ENCODE assay signal across 23 cellular contexts in genomic region chrY:13127476-13127875, GRCh38.
DNase-seq lines count a peak whose midpoint lies in the region; ATAC-seq and TF ChIP-seq lines count a peak whose summit lies in the region.
"Had no signal": no experiment of that assay in that cellular context is flagged by ENCODE, and none has a peak within 500 bp of the region (broad histone marks: within the 10 kb centered on the region; RNA-seq: fewer than 3 reads in every experiment).

No MANE protein-coding gene starts in this region.

- no peak overlapping the region for H3K4me3 Mint-ChIP-seq in activated T-helper 17 cell treated with anti-CD3 and anti-CD28 coated beads, Interleukin-2, amount 50 U/mL, for 72 hours
- H3K4me3 Mint-ChIP-seq: B cell, IgD-negative memory B cell, nephron, T-helper 17 cell had no signal

- H3K27ac ChIP-seq in colonic mucosa (no peak overlapping the region), right lobe of liver (no peak overlapping the region)
- H3K27ac ChIP-seq: GM23248, HL-60, SJSA1, stomach, WERI-Rb-1 had no signal

- DNase-seq in colonic mucosa (no peak), right lobe of liver (no peak), NCI-H2029 treated with DMSO at 0.1 percent for 48 hours (lab: John Stamatoyannopoulos, UW) (no peak)
- DNase-seq: activated CD4-positive, alpha-beta T cell treated with anti-CD3 and anti-CD28 coated beads, Interleukin-2, amount 50 U/mL, for 48 hours; activated naive CD4-positive, alpha-beta T cell treated with anti-CD3 and anti-CD28 coated beads, Interleukin-2, amount 50 U/mL, for 16 hours; GM23248; MG63; NCI-H774; stimulated activated CD4-positive, alpha-beta T cell treated with anti-CD3 and anti-CD28 coated beads, Interleukin-1b, Interleukin-23, amount 100 ng/mL, for 48 hours; stomach; T-helper 17 cell; trophoblast cell; WERI-Rb-1 had no signal

- no peaks in the 10 kb centered on the region for H3K36me3 ChIP-seq in colonic mucosa
- no peaks in the 10 kb centered on the region for H3K36me3 ChIP-seq in right lobe of liver
- H3K36me3 ChIP-seq: MG63, SJSA1, stomach, WERI-Rb-1 had no signal

- no peaks in the 10 kb centered on the region for H3K9me3 Mint-ChIP-seq in activated T-helper 17 cell treated with anti-CD3 and anti-CD28 coated beads, Interleukin-2, amount 50 U/mL, for 72 hours
- H3K9me3 Mint-ChIP-seq: IgD-negative memory B cell, nephron had no signal

- no peaks in the 10 kb centered on the region for H3K27me3 Mint-ChIP-seq in activated T-helper 17 cell treated with anti-CD3 and anti-CD28 coated beads, Interleukin-2, amount 50 U/mL, for 72 hours
- H3K27me3 Mint-ChIP-seq: IgD-negative memory B cell, T-helper 17 cell had no signal

- no peak overlapping the region for H3K9ac ChIP-seq in colonic mucosa (ENCODE audit: low read depth in 2 of 2, low read length in 2 of 2)
- H3K9ac ChIP-seq: GM23248 had no signal

- no peak for TF ChIP-seq POLR2A in right lobe of liver (IDR thresholded peaks at IDR 0.05)

- H3K9me3 ChIP-seq in colonic mucosa (no peaks in the 10 kb centered on the region), right lobe of liver (no peaks in the 10 kb centered on the region)
- H3K9me3 ChIP-seq: MG63, SJSA1, stomach had no signal

- TF ChIP-seq CTCF in colonic mucosa (IDR thresholded peaks at IDR 0.05) (no peak), right lobe of liver (IDR thresholded peaks at IDR 0.05) (no peak)

- H3K36me3 Mint-ChIP-seq in activated T-helper 17 cell treated with anti-CD3 and anti-CD28 coated beads, Interleukin-2, amount 50 U/mL, for 72 hours (ENCODE audit: low read depth), result no peaks in the 10 kb centered on the region
- H3K36me3 Mint-ChIP-seq: IgD-negative memory B cell had no signal

- H3K4me1 ChIP-seq in colonic mucosa (no peaks in the 10 kb centered on the region), right lobe of liver (no peaks in the 10 kb centered on the region)
- H3K4me1 ChIP-seq: SJSA1, stomach had no signal

- H3K4me3 ChIP-seq in colonic mucosa, result no peak overlapping the region
- H3K4me3 ChIP-seq in right lobe of liver, result no peak overlapping the region
- H3K4me3 ChIP-seq: GM23248, MG63, SJSA1, stomach had no signal

- H3K27me3 ChIP-seq in colonic mucosa (no peaks in the 10 kb centered on the region), right lobe of liver (no peaks in the 10 kb centered on the region)
- H3K27me3 ChIP-seq: MG63, SJSA1, stomach had no signal

- H3K27ac Mint-ChIP-seq in activated T-helper 17 cell treated with anti-CD3 and anti-CD28 coated beads, Interleukin-2, amount 50 U/mL, for 72 hours, result no peak overlapping the region
- H3K27ac Mint-ChIP-seq: B cell, IgD-negative memory B cell, nephron, T-helper 17 cell had no signal

- ATAC-seq in GM19452 (IDR thresholded peaks at IDR 0.05; ENCODE audit: unreplicated experiment), result peak; percentile 75
- peak; percentile 85 for ATAC-seq in HG02588 (IDR thresholded peaks at IDR 0.05; ENCODE audit: unreplicated experiment)
- ATAC-seq in HG03139 (IDR thresholded peaks at IDR 0.05; ENCODE audit: unreplicated experiment), result peak; percentile 69
- peak; percentile 29 for ATAC-seq in activated T-helper 17 cell treated with anti-CD3 and anti-CD28 coated beads, Interleukin-2, amount 50 U/mL, for 72 hours (replicated peaks)
- no peak for ATAC-seq in right lobe of liver
- ATAC-seq: Panc1, T-helper 17 cell had no signal

- no peaks in the 10 kb centered on the region for H3K4me1 Mint-ChIP-seq in activated T-helper 17 cell treated with anti-CD3 and anti-CD28 coated beads, Interleukin-2, amount 50 U/mL, for 72 hours
- H3K4me1 Mint-ChIP-seq: IgD-negative memory B cell, nephron had no signal

- intact Hi-C loops in colonic mucosa (cut with DNase I), result no loop called here
- intact Hi-C loops in right lobe of liver (cut with DNase I), result no loop called here

Comparison
In these comparisons a context has a peak if more than half of its experiments do, and no peak if none do; other contexts are left out.
1. ATAC-seq: peak in GM19452 (single experiment), HG02588 (single experiment), HG03139 (single experiment) and activated T-helper 17 cell treated with anti-CD3 and anti-CD28 coated beads, Interleukin-2, amount 50 U/mL, for 72 hours (single experiment); none in right lobe of liver (0 of 4).